ENCODE assay signal across 16 cellular contexts in genomic region chr2:134271758-134272157, GRCh38. TPM values are rescaled to one million over a fixed set of nuclear protein-coding genes. Genes with fewer than 3 reads are reported as not detected.
A peak's percentile ranks its signal among the peaks of the same experiment; 100 is the strongest.
DNase-seq lines count a peak whose midpoint lies in the region; ATAC-seq and TF ChIP-seq lines count a peak whose summit lies in the region.
"Had no signal": no experiment of that assay in that cellular context is flagged by ENCODE, and none has a peak within 500 bp of the region (broad histone marks: within the 10 kb centered on the region; RNA-seq: fewer than 3 reads in every experiment).

No MANE protein-coding gene starts in this region.

- H3K18ac ChIP-seq in H9 (ENCODE audit: insufficient read length, low read depth, low read length): no peak overlapping the region

- H3K4ac ChIP-seq in H9 (ENCODE audit: low read depth, low read length): no peak overlapping the region

- H3K27ac ChIP-seq in thyroid gland: no peak overlapping the region
- H3K27ac ChIP-seq in H9 (ENCODE audit: insufficient read length, low read depth, low read length): no peak overlapping the region

- H3K23ac ChIP-seq in H9 (ENCODE audit: insufficient read length, low read depth, low read length): no peak overlapping the region

- no peaks in the 10 kb centered on the region for H3K79me2 ChIP-seq in H9 (ENCODE audit: insufficient read depth, low read length)

- ATAC-seq in activated naive CD4-positive, alpha-beta T cell treated with anti-CD3 and anti-CD28 coated beads, Interleukin-2, amount 50 U/mL, for 72 hours: peak; percentile 40 to 93
- peak; percentile 49 for ATAC-seq in GM18868 (IDR thresholded peaks at IDR 0.05; ENCODE audit: unreplicated experiment)
- ATAC-seq in activated CD8-positive, alpha-beta T cell treated with anti-CD3 and anti-CD28 coated beads for 36 hours: peak; percentile 96

- H3K9ac ChIP-seq in H9 (ENCODE audit: extremely low read depth, insufficient read length, low read length): no peak overlapping the region

- H3K27me3 Mint-ChIP-seq in activated CD8-positive, alpha-beta T cell treated with anti-CD3 and anti-CD28 coated beads for 36 hours: no peaks in the 10 kb centered on the region
- H3K27me3 Mint-ChIP-seq in stimulated activated naive CD8-positive, alpha-beta T cell treated with anti-CD3 and anti-CD28 coated beads, Interleukin-15, Interleukin-2, amounts not matched to agents 100 ng/mL and 50 ng/mL, for 24 hours: no peaks in the 10 kb centered on the region
- H3K27me3 Mint-ChIP-seq in H9 (ENCODE audit: low read depth): peaks cover 9% of the 10 kb centered on the region

- POLR2A ChIA-PET in activated CD8-positive, alpha-beta T cell treated with anti-CD3 and anti-CD28 coated beads for 36 hours (lab: Charles Lee): interaction anchor here (0.8 kb wide), 1 partner anchor 12 kb away, joined by 3 read pairs; no protein-coding TSS in a partner anchor

- H2BK5ac ChIP-seq in H9 (ENCODE audit: insufficient read length, low read length): no peak overlapping the region

- H3K4me1 Mint-ChIP-seq in activated CD8-positive, alpha-beta T cell treated with anti-CD3 and anti-CD28 coated beads for 36 hours (ENCODE audit: low read depth): peaks cover 70% of the 10 kb centered on the region
- H3K4me1 Mint-ChIP-seq in stimulated activated naive CD8-positive, alpha-beta T cell treated with anti-CD3 and anti-CD28 coated beads, Interleukin-15, Interleukin-2, amounts not matched to agents 100 ng/mL and 50 ng/mL, for 24 hours (ENCODE audit: low read depth): peaks cover 95% of the 10 kb centered on the region
- peaks cover 12 to 18% of the 10 kb centered on the region in 2 experiments for H3K4me1 Mint-ChIP-seq in H9

- no peak overlapping the region for H2BK12ac ChIP-seq in H9 (ENCODE audit: insufficient read length, low read depth, low read length)

- no peaks in the 10 kb centered on the region for H3K4me1 ChIP-seq in thyroid gland
- no peaks in the 10 kb centered on the region for H3K4me1 ChIP-seq in H9 (ENCODE audit: insufficient read depth, low read length)

- no peaks in the 10 kb centered on the region for H3K36me3 ChIP-seq in thyroid gland

- no peak overlapping the region for H2BK20ac ChIP-seq in H9 (ENCODE audit: low read depth, low read length, poor library complexity, severe bottlenecking)

- no peak overlapping the region for H4K91ac ChIP-seq in H9 (ENCODE audit: insufficient read length, low read depth, low read length)

- intact Hi-C loops in activated CD8-positive, alpha-beta T cell treated with anti-CD3 and anti-CD28 coated beads for 36 hours (cut with micrococcal nuclease): no loop called here
- intact Hi-C loops in thyroid gland (cut with DNase I): no loop called here

- no peak overlapping the region for H3K4me3 ChIP-seq in thyroid gland (replicated peaks in 1 of 3)

- no peaks in the 10 kb centered on the region for H3K9me3 Mint-ChIP-seq in activated naive CD4-positive, alpha-beta T cell treated with anti-CD3 and anti-CD28 coated beads, Interleukin-2, amount 50 U/mL, for 72 hours
- H3K9me3 Mint-ChIP-seq in activated CD8-positive, alpha-beta T cell treated with anti-CD3 and anti-CD28 coated beads for 36 hours: no peaks in the 10 kb centered on the region
- H3K9me3 Mint-ChIP-seq in stimulated activated naive CD8-positive, alpha-beta T cell treated with anti-CD3 and anti-CD28 coated beads, Interleukin-15, Interleukin-2, amounts not matched to agents 100 ng/mL and 50 ng/mL, for 24 hours: no peaks in the 10 kb centered on the region
- no peaks in the 10 kb centered on the region; a peak in 1 of 5 replicates for H3K9me3 Mint-ChIP-seq in H9
- H3K9me3 Mint-ChIP-seq: nephron progenitor cell had no signal

- H3T11ph ChIP-seq in H9 (ENCODE audit: low read length): no peak overlapping the region

- H3K79me1 ChIP-seq in H9 (ENCODE audit: insufficient read depth, low read depth, low read length, poor library complexity, severe bottlenecking): peaks cover 2% of the 10 kb centered on the region

- H3K27ac Mint-ChIP-seq in activated naive CD4-positive, alpha-beta T cell treated with anti-CD3 and anti-CD28 coated beads, Interleukin-2, amount 50 U/mL, for 72 hours: peak overlapping the region in 1 of 2 donors; percentile 39
- H3K27ac Mint-ChIP-seq in activated CD8-positive, alpha-beta T cell treated with anti-CD3 and anti-CD28 coated beads for 36 hours: peak overlapping the region; percentile 68
- peak overlapping the region; percentile 73 for H3K27ac Mint-ChIP-seq in stimulated activated naive CD8-positive, alpha-beta T cell treated with anti-CD3 and anti-CD28 coated beads, Interleukin-15, Interleukin-2, amounts not matched to agents 100 ng/mL and 50 ng/mL, for 24 hours
- H3K27ac Mint-ChIP-seq in H9: 0 out of 7 replicates have a peak overlapping the region, but pooled peaks of 1 of the 3 experiments have one; percentile 7

- no peak overlapping the region for H2AFZ ChIP-seq in H9 (ENCODE audit: low read length)

- H3K27me3 ChIP-seq in thyroid gland: no peaks in the 10 kb centered on the region
- H3K27me3 ChIP-seq in H9 (ENCODE audit: insufficient read depth, low read length): no peaks in the 10 kb centered on the region

- no peak overlapping the region for H4K5ac ChIP-seq in H9 (ENCODE audit: insufficient read length, low read depth, low read length)

- no peaks in the 10 kb centered on the region for H3K23me2 ChIP-seq in H9 (ENCODE audit: insufficient read length, low read depth, low read length, poor library complexity, severe bottlenecking)

- CTCF ChIA-PET in activated CD8-positive, alpha-beta T cell treated with anti-CD3 and anti-CD28 coated beads for 36 hours (lab: Charles Lee): interaction anchor here (0.7 to 1.6 kb wide), 7 partner anchors 8 to 153 kb away, joined by 3 to 5 read pairs (median 4); no protein-coding TSS in a partner anchor

- H3K4me2 ChIP-seq in H9 (ENCODE audit: insufficient read depth, insufficient read length, low read length): no peak overlapping the region

- no peak overlapping the region for H2AK5ac ChIP-seq in H9 (ENCODE audit: insufficient read length, low read length)

- no peak for TF ChIP-seq POLR2A in thyroid gland (IDR thresholded peaks at IDR 0.05)

- no peak overlapping the region for H2BK120ac ChIP-seq in H9 (ENCODE audit: low read depth, low read length, poor library complexity, severe bottlenecking)

- WGBS in thyroid gland, 2 donors: 86 to 96% methylated on average over 2 of the region's 2 CpGs
- WGBS in H9 (ENCODE audit: extremely low coverage, insufficient read length, low lambda C conversion rate): no CpG with 5 or more reads among the region's 2 CpGs

- H3K9me3 ChIP-seq in thyroid gland: no peaks in the 10 kb centered on the region
- no peaks in the 10 kb centered on the region for H3K9me3 ChIP-seq in H9 (ENCODE audit: control insufficient read depth, low read depth, low read length)

- no peak for DNase-seq in activated naive CD4-positive, alpha-beta T cell treated with anti-CD3 and anti-CD28 coated beads, Interleukin-2, amount 50 U/mL, for 72 hours (ENCODE audit: low spot score in 2 of 2)
- DNase-seq in activated naive CD4-positive, alpha-beta T cell treated with anti-CD3 and anti-CD28 coated beads, Interleukin-2, amount 50 U/mL, for 16 hours: no peak
- peak; percentile 56 for DNase-seq in activated CD8-positive, alpha-beta T cell treated with anti-CD3 and anti-CD28 coated beads for 36 hours
- DNase-seq in thyroid gland: no peak
- DNase-seq in H9: no peak
- DNase-seq: activated CD4-positive, CD25-positive, alpha-beta regulatory T cell treated with anti-CD3 and anti-CD28 coated beads, Interleukin-2, amount 50 U/mL, for 72 hours; activated CD8-positive, alpha-beta memory T cell treated with anti-CD3 and anti-CD28 coated beads, Interleukin-2, amount 50 U/mL, for 48 hours; caudate nucleus; effector CD8-positive, alpha-beta T cell; NCI-H2227 treated with DMSO at 0.1 percent for 48 hours; nephron progenitor cell; NK-92 treated with Interleukin-12 subunit alpha and Interleukin-12 subunit beta, amount 100 ng/mL, for 24 hours; SHP77; T-helper 2 cell had no signal

- TF ChIP-seq CTCF in activated CD8-positive, alpha-beta T cell treated with anti-CD3 and anti-CD28 coated beads for 36 hours (IDR thresholded peaks at IDR 0.05): no peak
- TF ChIP-seq CTCF in thyroid gland (IDR thresholded peaks at IDR 0.05) (no peak), H9 (conservative IDR thresholded peaks at IDR 0.05) (no peak)

- no peak overlapping the region for H3K14ac ChIP-seq in H9 (ENCODE audit: insufficient read depth, low read length)

- no peaks in the 10 kb centered on the region for H4K20me1 ChIP-seq in H9 (ENCODE audit: control insufficient read depth, insufficient read depth, insufficient read length)

- no peak overlapping the region for H2BK15ac ChIP-seq in H9 (ENCODE audit: low read depth, low read length)

- H3K36me3 Mint-ChIP-seq in activated naive CD4-positive, alpha-beta T cell treated with anti-CD3 and anti-CD28 coated beads, Interleukin-2, amount 50 U/mL, for 72 hours: peaks cover 4 to 6% of the 10 kb centered on the region in 2 donors
- H3K36me3 Mint-ChIP-seq in activated CD8-positive, alpha-beta T cell treated with anti-CD3 and anti-CD28 coated beads for 36 hours (ENCODE audit: low read depth): peaks cover 39% of the 10 kb centered on the region
- H3K36me3 Mint-ChIP-seq in stimulated activated naive CD8-positive, alpha-beta T cell treated with anti-CD3 and anti-CD28 coated beads, Interleukin-15, Interleukin-2, amounts not matched to agents 100 ng/mL and 50 ng/mL, for 24 hours (ENCODE audit: low read depth): peaks cover 47% of the 10 kb centered on the region
- H3K36me3 Mint-ChIP-seq in H9 (ENCODE audit: insufficient read depth in 1 of 3, low read depth in 3 of 3): no peaks in the 10 kb centered on the region; a peak in 3 of 7 replicates

- no peak overlapping the region for H4K8ac ChIP-seq in H9 (replicated peaks; ENCODE audit: insufficient read length, low read depth, low read length)

- H3K56ac ChIP-seq in H9 (ENCODE audit: insufficient read length, low read depth, low read length): no peak overlapping the region

- no peak overlapping the region for H3K4me3 Mint-ChIP-seq in activated CD8-positive, alpha-beta T cell treated with anti-CD3 and anti-CD28 coated beads for 36 hours
- no peak overlapping the region for H3K4me3 Mint-ChIP-seq in stimulated activated naive CD8-positive, alpha-beta T cell treated with anti-CD3 and anti-CD28 coated beads, Interleukin-15, Interleukin-2, amounts not matched to agents 100 ng/mL and 50 ng/mL, for 24 hours
- no peak overlapping the region for H3K4me3 Mint-ChIP-seq in H9
- H3K4me3 Mint-ChIP-seq: nephron progenitor cell had no signal

RNA-seq across cellular contexts. Expression of gene MGAT5, which starts 17.9 kb away (rescaled TPM):
- total RNA-seq in activated naive CD4-positive, alpha-beta T cell treated with anti-CD3 and anti-CD28 coated beads, Interleukin-2, amount 50 U/mL, for 72 hours: 10 to 100 TPM; 11.8 to 13.2 TPM
- 10 to 100 TPM; 36.9 to 42.2 TPM for total RNA-seq in activated CD8-positive, alpha-beta T cell treated with anti-CD3 and anti-CD28 coated beads for 36 hours
- total RNA-seq in thyroid gland (10 to 100 TPM; 47.5 to 64.4 (median 50.4) TPM), H9 (2021) (25.7 and 31.6 TPM in 2 replicates)
